23 cellular contexts compared by ENCODE assay signal in the genomic region with DNA sequence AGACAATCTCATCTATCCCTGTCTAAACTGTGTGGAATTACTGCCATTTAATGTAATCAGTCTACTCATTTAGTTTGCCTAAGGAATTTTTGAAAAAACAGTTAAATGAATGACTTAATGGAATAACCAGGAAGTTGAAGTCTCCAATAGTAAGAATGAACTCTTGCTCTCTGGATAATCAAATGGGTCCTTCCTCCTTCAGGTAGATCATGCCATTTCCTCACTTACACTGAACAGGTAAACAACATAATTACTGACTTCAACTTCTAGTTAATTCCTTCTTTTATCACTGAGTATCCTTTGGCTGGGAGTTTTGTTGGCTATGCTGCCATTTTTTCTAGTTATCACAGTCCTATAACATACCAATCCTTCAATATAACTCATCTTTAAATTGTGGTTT.
"Had no signal": no experiment of that assay in that cellular context is flagged by ENCODE, and none has a peak within 500 bp of the region (broad histone marks: within the 10 kb centered on the region; RNA-seq: fewer than 3 reads in every experiment).

No MANE protein-coding gene starts in this region.

- FAIRE-seq: HTR-8/SVneo had no signal

- H3K27ac ChIP-seq: HL-60, RWPE1 had no signal

- H3K4me3 Mint-ChIP-seq: IgD-negative memory B cell had no signal

- H3K27ac Mint-ChIP-seq: IgD-negative memory B cell had no signal

- H3K4me2 ChIP-seq: SK-N-SH had no signal

- H3K9me2 ChIP-seq: SK-N-SH had no signal

- H3K9me3 Mint-ChIP-seq: IgD-negative memory B cell had no signal

- H3K9ac ChIP-seq: SK-N-SH had no signal

- ATAC-seq: Panc1, PC-3 had no signal

- H3K9me3 ChIP-seq: SK-N-SH had no signal

- H3K4me1 Mint-ChIP-seq: IgD-negative memory B cell had no signal

- DNase-seq: KBM-7, MV-4-11, NCI-H1092, NCI-H1105 treated with DMSO at 0.1 percent for 48 hours, NCI-H1417 treated with DMSO at 0.1 percent for 48 hours, NCI-H146, NCI-H1694 treated with DMSO at 0.1 percent for 48 hours, NCI-H1930, NCI-H2081, NCI-H2107, NCI-H2227 treated with DMSO at 0.1 percent for 48 hours, NCI-H524, NCI-H526 treated with DMSO at 0.1 percent for 48 hours, NCI-H774, PC-3, SHP77, SK-N-SH, SW 1271 had no signal
